21 cellular contexts compared by ENCODE assay signal in genomic region chr2:57330447-57330846, GRCh38.
DNase-seq lines count a peak whose midpoint lies in the region; ATAC-seq, FAIRE-seq and TF ChIP-seq lines count a peak whose summit lies in the region.
"Had no signal": no experiment of that assay in that cellular context is flagged by ENCODE, and none has a peak within 500 bp of the region (broad histone marks: within the 10 kb centered on the region; RNA-seq: fewer than 3 reads in every experiment).

No MANE protein-coding gene starts in this region.

- H3K27me3 ChIP-seq in endothelial cell of umbilical vein (ENCODE audit: control insufficient read depth in 2 of 2, insufficient read depth in 2 of 2, low read length in 2 of 2) (no peaks in the 10 kb centered on the region), mesendoderm (ENCODE audit: insufficient read depth, low read length, poor library complexity) (no peaks in the 10 kb centered on the region)
- H3K27me3 ChIP-seq: BE2C, gastrocnemius medialis, MG63, thyroid gland had no signal

- no peak overlapping the region for H4K5ac ChIP-seq in mesendoderm (ENCODE audit: low read length)

- H3K4me1 ChIP-seq in endothelial cell of umbilical vein (ENCODE audit: control insufficient read depth, extremely low read depth, insufficient read depth, low read length) (no peaks in the 10 kb centered on the region), mesendoderm (ENCODE audit: control insufficient read depth, low read depth, low read length) (no peaks in the 10 kb centered on the region)
- H3K4me1 ChIP-seq: BE2C, gastrocnemius medialis, thyroid gland had no signal

- no peak overlapping the region for H2BK15ac ChIP-seq in mesendoderm (replicated peaks; ENCODE audit: low read depth)

- H3K4me1 Mint-ChIP-seq in activated T-helper 2 cell treated with anti-CD3 and anti-CD28 coated beads, Interferon-gamma antibody, Interleukin-2, Interleukin-4, amounts not matched to agents 10 μg/mL and 5 μg/mL and 100 μg/mL, durations not matched to agents 14 hours and 24 hours and 36 hours (ENCODE audit: low read depth), result no peaks in the 10 kb centered on the region
- H3K4me1 Mint-ChIP-seq: activated B cell treated with CpG ODN at 0.5 μM for 24 hours; immature natural killer cell; memory B cell; stimulated activated memory B cell treated with anti-CD40 and anti-IgM and Interleukin-4, amounts not matched to agents 10 μg/mL and 1 μg/mL and 100 μg/mL, for 72 hours had no signal

- peak; percentile 59 for DNase-seq in EH (ENCODE audit: low read depth)
- DNase-seq in M059J (ENCODE audit: low read depth), result peak; percentile 49
- peak; percentile 4 for DNase-seq in endothelial cell of umbilical vein (ENCODE audit: low read depth, low spot score)
- peak; percentile 75 for DNase-seq in mesendoderm
- no peak for DNase-seq in activated T-helper 2 cell treated with anti-CD3 and anti-CD28 coated beads, Interferon-gamma antibody, Interleukin-2, Interleukin-4, amounts not matched to agents 10 μg/mL and 5 μg/mL and 100 μg/mL, durations not matched to agents 14 hours and 24 hours and 36 hours (ENCODE audit: low spot score)
- DNase-seq in NCI-H510A treated with DMSO at 0.1 percent for 48 hours (lab: John Stamatoyannopoulos, UW), result no peak
- DNase-seq in GM20000 (ENCODE audit: low spot score), result no peak
- DNase-seq: activated B cell treated with CpG ODN at 0.5 μM for 24 hours; activated CD8-positive, alpha-beta T cell treated with anti-CD3 and anti-CD28 coated beads for 36 hours; BE2C; gastrocnemius medialis; GOT3; immature natural killer cell; MG63; NCI-H2227 treated with DMSO at 0.1 percent for 48 hours; NK-92 treated with Interleukin-12 subunit alpha and Interleukin-12 subunit beta, amount 100 ng/mL, for 24 hours; thyroid gland had no signal

- no peak overlapping the region for H3K4ac ChIP-seq in mesendoderm (ENCODE audit: low read depth, low read length)

- H3K27ac ChIP-seq in endothelial cell of umbilical vein (ENCODE audit: insufficient read depth, low read depth, low read length) (no peak overlapping the region), mesendoderm (ENCODE audit: low read depth, low read length) (no peak overlapping the region)
- H3K27ac ChIP-seq: gastrocnemius medialis, thyroid gland had no signal

- H3K9me3 Mint-ChIP-seq in activated T-helper 2 cell treated with anti-CD3 and anti-CD28 coated beads, Interferon-gamma antibody, Interleukin-2, Interleukin-4, amounts not matched to agents 10 μg/mL and 5 μg/mL and 100 μg/mL, durations not matched to agents 14 hours and 24 hours and 36 hours, result peaks cover 18% of the 10 kb centered on the region
- H3K9me3 Mint-ChIP-seq: memory B cell; stimulated activated memory B cell treated with anti-CD40 and anti-IgM and Interleukin-4, amounts not matched to agents 10 μg/mL and 1 μg/mL and 100 μg/mL, for 72 hours had no signal

- no peak overlapping the region for H3K4me2 ChIP-seq in endothelial cell of umbilical vein (ENCODE audit: insufficient read depth, low read length)
- no peak overlapping the region for H3K4me2 ChIP-seq in mesendoderm (ENCODE audit: low read length)

- H3K4me3 ChIP-seq in endothelial cell of umbilical vein (replicated peaks in 1 of 3; ENCODE audit: insufficient read depth in 1 of 3, low read depth in 1 of 3, low read length in 3 of 3), result no peak overlapping the region
- H3K4me3 ChIP-seq in mesendoderm (ENCODE audit: low read length), result no peak overlapping the region
- H3K4me3 ChIP-seq: gastrocnemius medialis, MG63, thyroid gland had no signal

- no peak for TF ChIP-seq POLR2A in endothelial cell of umbilical vein (IDR thresholded peaks at IDR 0.05; ENCODE audit: low read depth, low read length)

- no peak overlapping the region for H3K4me3 Mint-ChIP-seq in activated T-helper 2 cell treated with anti-CD3 and anti-CD28 coated beads, Interferon-gamma antibody, Interleukin-2, Interleukin-4, amounts not matched to agents 10 μg/mL and 5 μg/mL and 100 μg/mL, durations not matched to agents 14 hours and 24 hours and 36 hours (ENCODE audit: low read depth)
- H3K4me3 Mint-ChIP-seq: activated B cell treated with CpG ODN at 0.5 μM for 24 hours; activated CD8-positive, alpha-beta T cell treated with anti-CD3 and anti-CD28 coated beads for 36 hours; immature natural killer cell; memory B cell; stimulated activated memory B cell treated with anti-CD40 and anti-IgM and Interleukin-4, amounts not matched to agents 10 μg/mL and 1 μg/mL and 100 μg/mL, for 72 hours had no signal

- H3K9me1 ChIP-seq in endothelial cell of umbilical vein (replicated peaks; ENCODE audit: control insufficient read depth, extremely low read depth, insufficient read depth, low read length), result no peaks in the 10 kb centered on the region

- TF ChIP-seq CTCF in endothelial cell of umbilical vein (IDR thresholded peaks at IDR 0.05; ENCODE audit: extremely low read depth in 1 of 2, insufficient read depth in 1 of 2, low read depth in 1 of 2, low read length in 2 of 2) (no peak), GM20000 (IDR thresholded peaks at IDR 0.05; ENCODE audit: extremely low read depth, missing control alignments) (no peak)

- H3K9ac ChIP-seq in endothelial cell of umbilical vein (replicated peaks; ENCODE audit: extremely low read depth, insufficient read depth, low read length) (no peak overlapping the region), mesendoderm (ENCODE audit: low read length) (no peak overlapping the region)

- H3K27me3 Mint-ChIP-seq in activated T-helper 2 cell treated with anti-CD3 and anti-CD28 coated beads, Interferon-gamma antibody, Interleukin-2, Interleukin-4, amounts not matched to agents 10 μg/mL and 5 μg/mL and 100 μg/mL, durations not matched to agents 14 hours and 24 hours and 36 hours (ENCODE audit: low read depth), result no peaks in the 10 kb centered on the region
- H3K27me3 Mint-ChIP-seq: activated B cell treated with CpG ODN at 0.5 μM for 24 hours; activated CD8-positive, alpha-beta T cell treated with anti-CD3 and anti-CD28 coated beads for 36 hours; memory B cell; stimulated activated memory B cell treated with anti-CD40 and anti-IgM and Interleukin-4, amounts not matched to agents 10 μg/mL and 1 μg/mL and 100 μg/mL, for 72 hours had no signal

- no peak overlapping the region for H3K18ac ChIP-seq in mesendoderm (ENCODE audit: low read length)

- no peak overlapping the region for H2AFZ ChIP-seq in endothelial cell of umbilical vein (ENCODE audit: low read depth, low read length)

- H3K36me3 Mint-ChIP-seq in activated T-helper 2 cell treated with anti-CD3 and anti-CD28 coated beads, Interferon-gamma antibody, Interleukin-2, Interleukin-4, amounts not matched to agents 10 μg/mL and 5 μg/mL and 100 μg/mL, durations not matched to agents 14 hours and 24 hours and 36 hours (ENCODE audit: low read depth), result no peaks in the 10 kb centered on the region
- H3K36me3 Mint-ChIP-seq: immature natural killer cell; memory B cell; stimulated activated memory B cell treated with anti-CD40 and anti-IgM and Interleukin-4, amounts not matched to agents 10 μg/mL and 1 μg/mL and 100 μg/mL, for 72 hours had no signal

- H3K36me3 ChIP-seq in endothelial cell of umbilical vein (ENCODE audit: control insufficient read depth in 2 of 2, extremely low read depth in 1 of 2, insufficient read depth in 2 of 2, low read length in 2 of 2) (no peaks in the 10 kb centered on the region), mesendoderm (ENCODE audit: control insufficient read depth, insufficient read depth, low read length) (no peaks in the 10 kb centered on the region)
- H3K36me3 ChIP-seq: BE2C, gastrocnemius medialis, MG63, thyroid gland had no signal

- BruUV-seq in endothelial cell of umbilical vein (replicated peaks; lab: Mats Ljungman, UMichigan), result no TSS peak

- H3K56ac ChIP-seq in mesendoderm (ENCODE audit: low read length), result no peak overlapping the region

- no peak overlapping the region for H2BK5ac ChIP-seq in mesendoderm (ENCODE audit: low read length)

- no peak for FAIRE-seq in endothelial cell of umbilical vein (lab: Jason Lieb, UNC)

- H3K9me3 ChIP-seq in endothelial cell of umbilical vein (replicated peaks; ENCODE audit: control insufficient read depth, insufficient read depth, low read length), result no peaks in the 10 kb centered on the region
- H3K9me3 ChIP-seq: BE2C, gastrocnemius medialis, MG63, thyroid gland had no signal

- H3K23ac ChIP-seq in mesendoderm (ENCODE audit: low read length), result no peak overlapping the region

- no peak overlapping the region for H2AK5ac ChIP-seq in mesendoderm (ENCODE audit: low read length)

- no CpG with 5 or more reads among the region's 2 CpGs for WGBS in mesendoderm (ENCODE audit: extremely low coverage, insufficient coverage, low lambda C conversion rate)

- no peak overlapping the region for H2BK120ac ChIP-seq in mesendoderm (ENCODE audit: low read depth, low read length)

- intact Hi-C loops in endothelial cell of umbilical vein (cut with micrococcal nuclease), result no loop called here
- intact Hi-C loops in activated T-helper 2 cell treated with anti-CD3 and anti-CD28 coated beads, Interferon-gamma antibody, Interleukin-2, Interleukin-4, amounts not matched to agents 10 μg/mL and 5 μg/mL and 100 μg/mL, durations not matched to agents 14 hours and 24 hours and 36 hours (cut with micrococcal nuclease), result no loop called here

- no peaks in the 10 kb centered on the region for H3K79me2 ChIP-seq in endothelial cell of umbilical vein (ENCODE audit: control insufficient read depth, insufficient read depth, low read length)
- H3K79me2 ChIP-seq in mesendoderm (ENCODE audit: control insufficient read depth, insufficient read depth, low read length), result no peaks in the 10 kb centered on the region

- ATAC-seq in GM19324 (IDR thresholded peaks at IDR 0.05; ENCODE audit: low FRiP score, unreplicated experiment), result no peak
- ATAC-seq: activated CD8-positive, alpha-beta T cell treated with anti-CD3 and anti-CD28 coated beads for 36 hours; gastrocnemius medialis; Right ventricle myocardium inferior; stimulated activated memory B cell treated with anti-CD40 and anti-IgM and Interleukin-4, amounts not matched to agents 10 μg/mL and 1 μg/mL and 100 μg/mL, for 72 hours had no signal

- CTCF ChIA-PET in endothelial cell of umbilical vein (lab: Charles Lee), result no interaction called here

- no peak overlapping the region for H4K8ac ChIP-seq in mesendoderm (ENCODE audit: low read depth, low read length)

- no peaks in the 10 kb centered on the region for H4K20me1 ChIP-seq in endothelial cell of umbilical vein (replicated peaks; ENCODE audit: control insufficient read depth, extremely low read depth, insufficient read depth, low read length)

- no peaks in the 10 kb centered on the region for H3K79me1 ChIP-seq in mesendoderm (ENCODE audit: low read length)

- H3K27ac Mint-ChIP-seq in activated T-helper 2 cell treated with anti-CD3 and anti-CD28 coated beads, Interferon-gamma antibody, Interleukin-2, Interleukin-4, amounts not matched to agents 10 μg/mL and 5 μg/mL and 100 μg/mL, durations not matched to agents 14 hours and 24 hours and 36 hours, result no peak overlapping the region
- H3K27ac Mint-ChIP-seq: activated B cell treated with CpG ODN at 0.5 μM for 24 hours; activated CD8-positive, alpha-beta T cell treated with anti-CD3 and anti-CD28 coated beads for 36 hours; immature natural killer cell; memory B cell; stimulated activated memory B cell treated with anti-CD40 and anti-IgM and Interleukin-4, amounts not matched to agents 10 μg/mL and 1 μg/mL and 100 μg/mL, for 72 hours had no signal

- POLR2A ChIA-PET in endothelial cell of umbilical vein (lab: Charles Lee), result no interaction called here

- dilution Hi-C loops in endothelial cell of umbilical vein (cut with MboI; ENCODE audit: extremely low pct_ligation_motif_present, low sequenced_read_pairs), result no loop called here

Comparison
In these comparisons a context has a peak if more than half of its experiments do, and no peak if none do; other contexts are left out.
1. DNase-seq: peak in EH (single experiment), M059J (single experiment), endothelial cell of umbilical vein (single experiment) and mesendoderm (single experiment); none in activated T-helper 2 cell treated with anti-CD3 and anti-CD28 coated beads, Interferon-gamma antibody, Interleukin-2, Interleukin-4, amounts not matched to agents 10 μg/mL and 5 μg/mL and 100 μg/mL, durations not matched to agents 14 hours and 24 hours and 36 hours (single experiment), NCI-H510A treated with DMSO at 0.1 percent for 48 hours (single experiment) and GM20000 (single experiment).